In the genomic region with DNA sequence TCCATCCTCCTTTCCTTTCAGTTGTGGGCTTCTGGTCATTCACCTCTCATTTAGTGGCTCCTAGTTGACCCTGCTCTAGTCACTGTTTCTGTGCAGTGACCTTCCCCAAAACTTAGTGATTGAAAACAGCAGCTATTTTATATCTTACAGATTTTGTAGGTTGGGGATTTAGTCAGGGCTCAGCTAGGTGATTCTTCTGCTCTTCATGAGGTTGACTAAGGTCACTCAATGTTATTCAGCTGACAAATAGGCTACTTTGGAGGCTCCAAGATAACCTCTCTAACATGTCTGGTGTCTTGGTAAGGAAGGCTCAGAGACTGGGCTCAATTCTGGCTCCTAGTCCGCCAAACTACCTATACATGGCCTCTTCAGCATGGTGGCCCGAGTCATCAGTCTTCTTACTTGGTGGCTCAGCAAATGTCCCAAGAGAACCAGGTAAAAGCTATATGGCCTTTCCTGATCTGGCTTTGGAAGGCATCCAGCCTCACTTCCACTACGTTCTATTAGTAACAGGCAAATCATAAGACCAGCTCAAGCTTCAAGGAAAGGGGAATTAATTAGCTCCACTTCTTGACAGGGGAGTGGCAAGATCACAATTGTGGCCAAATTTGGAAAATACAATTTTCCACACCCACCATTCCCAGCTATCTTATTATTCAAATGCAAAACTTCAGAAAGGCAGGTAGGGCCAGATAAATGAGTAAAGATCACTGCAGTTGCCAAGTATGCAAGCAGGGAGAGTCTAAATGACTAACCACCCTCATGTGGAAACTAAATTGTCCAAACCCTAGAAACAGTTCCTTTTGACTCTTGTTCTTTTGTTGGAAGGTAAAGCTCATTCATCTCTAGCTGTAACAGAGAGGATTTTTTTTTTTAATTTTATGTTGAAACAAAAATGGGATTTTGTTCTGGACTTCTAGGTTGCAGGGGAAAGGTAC, we compare ENCODE assay signal across 25 cellular contexts. TPM values are rescaled to one million over a fixed set of nuclear protein-coding genes. Genes with fewer than 3 reads are reported as not detected.
DNase-seq lines count a peak whose midpoint lies in the region; ATAC-seq and TF ChIP-seq lines count a peak whose summit lies in the region.
"Had no signal": no experiment of that assay in that cellular context is flagged by ENCODE, and none has a peak within 500 bp of the region (broad histone marks: within the 10 kb centered on the region; RNA-seq: fewer than 3 reads in every experiment).

No MANE protein-coding gene starts in this region.

- H3K79me2 ChIP-seq in mammary epithelial cell (ENCODE audit: insufficient read depth, low read length) (no peaks in the 10 kb centered on the region), smooth muscle cell (ENCODE audit: low read depth) (peaks cover 21% of the 10 kb centered on the region)

- no peaks in the 10 kb centered on the region for H3F3A ChIP-seq in smooth muscle cell (ENCODE audit: low read depth)

- H3K9ac ChIP-seq in mammary epithelial cell (ENCODE audit: insufficient read depth, low read length), result no peak overlapping the region
- no peak overlapping the region for H3K9ac ChIP-seq in smooth muscle cell (ENCODE audit: low read depth)

- no peak overlapping the region for H3K4me2 ChIP-seq in mammary epithelial cell (ENCODE audit: insufficient read depth, low read depth, low read length)
- no peak overlapping the region for H3K4me2 ChIP-seq in smooth muscle cell
- H3K4me2 ChIP-seq: PC-9 had no signal

- ATAC-seq in left lung (no peak), HG03045 (IDR thresholded peaks at IDR 0.05; ENCODE audit: unreplicated experiment) (no peak)
- ATAC-seq: CD8-positive, alpha-beta T cell; HCT116; Right ventricle myocardium inferior had no signal

- dilution Hi-C loops in mammary epithelial cell (cut with HindIII; ENCODE audit: low sequenced_read_pairs), result no loop called here

- no peak overlapping the region for H3K27ac ChIP-seq in breast epithelium
- no peak overlapping the region for H3K27ac ChIP-seq in mammary epithelial cell (ENCODE audit: insufficient read depth, low read depth, low read length)
- peak overlapping the region in 3 of 4 donors; percentile 53 to 71 (median 61) for H3K27ac ChIP-seq in esophagus squamous epithelium
- no peak overlapping the region for H3K27ac ChIP-seq in smooth muscle cell (ENCODE audit: low read depth)
- H3K27ac ChIP-seq in left lung, result no peak overlapping the region
- H3K27ac ChIP-seq: 22Rv1, C4-2B, PC-9, SJSA1 had no signal

- BruUV-seq in MCF 10A (replicated peaks; lab: Mats Ljungman, UMichigan) (no TSS peak), mammary epithelial cell (replicated peaks; lab: Mats Ljungman, UMichigan) (no TSS peak)

- H3K36me3 ChIP-seq in breast epithelium (peaks cover 4% of the 10 kb centered on the region), mammary epithelial cell (ENCODE audit: insufficient read depth, low read length) (no peaks in the 10 kb centered on the region), esophagus squamous epithelium (peaks cover 0 to 76% (median 0%) of the 10 kb centered on the region in 3 donors), smooth muscle cell (ENCODE audit: low read depth) (peaks cover 26% of the 10 kb centered on the region), left lung (peaks cover 0 to 64% of the 10 kb centered on the region in 2 donors)

- intact Hi-C loops in MCF 10A (cut with micrococcal nuclease) (no loop called here), breast epithelium (cut with DNase I; ENCODE audit: low total_unique reads) (no loop called here), mammary epithelial cell (cut with micrococcal nuclease) (no loop called here), esophagus squamous epithelium (cut with DNase I) (no loop called here), left lung (cut with DNase I) (no loop called here)

- H3K36me3 Mint-ChIP-seq in MCF 10A (ENCODE audit: insufficient read depth, unreplicated experiment), result peaks cover 19% of the 10 kb centered on the region

- H3K4me3 ChIP-seq in breast epithelium (no peak overlapping the region), mammary epithelial cell (replicated peaks in 1 of 3; ENCODE audit: insufficient read depth in 1 of 3, low read depth in 2 of 3, low read length in 3 of 3) (no peak overlapping the region), esophagus squamous epithelium (no peak overlapping the region), smooth muscle cell (no peak overlapping the region), left lung (no peak overlapping the region)
- H3K4me3 ChIP-seq: MG63, PC-9, SJSA1 had no signal

- no peaks in the 10 kb centered on the region for H3K4me1 Mint-ChIP-seq in MCF 10A (ENCODE audit: insufficient read depth, unreplicated experiment)
- H3K4me1 Mint-ChIP-seq: B cell had no signal

- H2AFZ ChIP-seq in mammary epithelial cell (ENCODE audit: low read depth, low read length), result no peak overlapping the region
- no peak overlapping the region for H2AFZ ChIP-seq in smooth muscle cell (ENCODE audit: low read depth)
- H2AFZ ChIP-seq: PC-9 had no signal

- H4K20me1 ChIP-seq in mammary epithelial cell (ENCODE audit: insufficient read depth, low read length), result no peaks in the 10 kb centered on the region
- no peaks in the 10 kb centered on the region for H4K20me1 ChIP-seq in smooth muscle cell (ENCODE audit: low read depth)

- TF ChIP-seq POLR2A in breast epithelium (IDR thresholded peaks at IDR 0.05) (no peak), esophagus squamous epithelium (IDR thresholded peaks at IDR 0.05) (no peak)

- DNase-seq in MCF 10A (ENCODE audit: unreplicated experiment) (peak; percentile 5), breast epithelium (ENCODE audit: low spot score in 2 of 2) (no peak), mammary epithelial cell (peak; percentile 9), esophagus squamous epithelium (lab: John Stamatoyannopoulos, UW) (no peak), smooth muscle cell (lab: John Stamatoyannopoulos, UW; ENCODE audit: unreplicated experiment) (no peak), left lung (no peak), NCI-H1105 treated with DMSO at 0.1 percent for 48 hours (lab: John Stamatoyannopoulos, UW) (no peak)
- DNase-seq: CD8-positive, alpha-beta T cell; DMS 273 treated with DMSO at 0.1 percent for 48 hours; DMS79; GF-D8; KBM-7; MG63; NCI-H2029; NCI-H446; NCI-H524 treated with DMSO at 0.1 percent for 48 hours; NCI-H774; PC-9 had no signal

- H3K4me1 ChIP-seq in breast epithelium (no peaks in the 10 kb centered on the region), mammary epithelial cell (ENCODE audit: insufficient read depth, low read length) (no peaks in the 10 kb centered on the region), esophagus squamous epithelium (peaks cover 0 to 7% (median 0%) of the 10 kb centered on the region in 3 donors), smooth muscle cell (ENCODE audit: low read depth) (no peaks in the 10 kb centered on the region), left lung (no peaks in the 10 kb centered on the region)
- H3K4me1 ChIP-seq: SJSA1 had no signal

- no peaks in the 10 kb centered on the region for H3K27me3 Mint-ChIP-seq in MCF 10A (ENCODE audit: insufficient read depth, unreplicated experiment)
- H3K27me3 Mint-ChIP-seq: B cell had no signal

- H3K27me3 ChIP-seq in breast epithelium (no peaks in the 10 kb centered on the region), mammary epithelial cell (ENCODE audit: insufficient read depth, low read length) (no peaks in the 10 kb centered on the region), esophagus squamous epithelium (no peaks in the 10 kb centered on the region), smooth muscle cell (ENCODE audit: low read depth) (no peaks in the 10 kb centered on the region), left lung (no peaks in the 10 kb centered on the region)
- H3K27me3 ChIP-seq: MG63, SJSA1 had no signal

- in situ Hi-C loops in mammary epithelial cell (cut with MboI; ENCODE audit: low sequenced_read_pairs in 2 of 2), result no loop called here

- H3K27ac Mint-ChIP-seq in MCF 10A (ENCODE audit: low read depth, unreplicated experiment), result no peak overlapping the region
- H3K27ac Mint-ChIP-seq: B cell; CD8-positive, alpha-beta T cell had no signal

- POLR2A ChIA-PET in MCF 10A (lab: Yijun Ruan, JAX), result interaction anchor here (0.5 kb wide), 1 partner anchor 106 kb away, joined by 3 read pairs; no protein-coding TSS in a partner anchor

- H3K4me3 Mint-ChIP-seq in MCF 10A (ENCODE audit: unreplicated experiment), result no peak overlapping the region
- H3K4me3 Mint-ChIP-seq: B cell; CD8-positive, alpha-beta T cell had no signal

- H3K9me3 ChIP-seq in breast epithelium (peaks cover 0 to 10% of the 10 kb centered on the region in 2 donors), mammary epithelial cell (replicated peaks; ENCODE audit: insufficient read depth, low read length) (no peaks in the 10 kb centered on the region), esophagus squamous epithelium (peaks cover 0 to 4% (median 0%) of the 10 kb centered on the region in 3 donors), smooth muscle cell (replicated peaks; ENCODE audit: low read depth) (peaks cover 3% of the 10 kb centered on the region), left lung (peaks cover 0 to 10% of the 10 kb centered on the region in 2 donors)
- H3K9me3 ChIP-seq: SJSA1 had no signal

- 81% methylated on average over 3 of the region's 3 CpGs for WGBS in mammary epithelial cell (ENCODE audit: low coverage, missing lambda C conversion rate)
- 18 to 91% methylated on average over 2 to 3 of the region's 3 CpGs for WGBS in esophagus squamous epithelium, 2 donors
- 81% methylated on average over 3 of the region's 3 CpGs for WGBS in smooth muscle cell (ENCODE audit: low lambda C conversion rate)

- no peak for TF ChIP-seq CTCF in MCF 10A (IDR thresholded peaks at IDR 0.05; ENCODE audit: unreplicated experiment)
- TF ChIP-seq CTCF in breast epithelium (IDR thresholded peaks at IDR 0.05), result no peak
- no peak for TF ChIP-seq CTCF in mammary epithelial cell (conservative IDR thresholded peaks at IDR 0.05 in 1 of 2, IDR thresholded peaks at IDR 0.05 in 1 of 2; ENCODE audit: extremely low read depth in 1 of 2, insufficient read depth in 1 of 2, low read depth in 1 of 2, low read length in 2 of 2)
- no peak for TF ChIP-seq CTCF in esophagus squamous epithelium (IDR thresholded peaks at IDR 0.05)
- TF ChIP-seq CTCF in smooth muscle cell (IDR thresholded peaks at IDR 0.05; ENCODE audit: borderline replicate concordance, insufficient read depth, poor library complexity, severe bottlenecking), result no peak
- TF ChIP-seq CTCF in left lung (IDR thresholded peaks at IDR 0.05), result no peak

- CTCF ChIA-PET in MCF 10A (lab: Yijun Ruan, JAX) (interaction anchor here (0.6 to 0.7 kb wide), 3 partner anchors 149 to 642 kb away, joined by 3 read pairs; no protein-coding TSS in a partner anchor), mammary epithelial cell (lab: Charles Lee; ENCODE audit: low non-redundant PET) (no interaction called here)

- peaks cover 6% of the 10 kb centered on the region for H3K9me3 Mint-ChIP-seq in MCF 10A (ENCODE audit: unreplicated experiment)

RNA-seq across cellular contexts. Expression of a gene that starts 50.5 kb away (rescaled TPM):
- total RNA-seq in MCF 10A (2022), result 40.4 and 47.4 TPM in 2 replicates
- total RNA-seq in breast epithelium, result 10 to 100 TPM; 16.2 to 22.0 (median 16.7) TPM
- 10 to 100 TPM; 11.8 to 34.2 TPM for total RNA-seq in mammary epithelial cell
- polyA plus RNA-seq in mammary epithelial cell, result 15.7 TPM
- polyA minus RNA-seq in mammary epithelial cell, result 4.5 TPM
- total RNA-seq in esophagus squamous epithelium, result 10 to 100 TPM; 15.5 to 23.1 (median 20.4) TPM
- total RNA-seq in smooth muscle cell, result 17.1 and 17.4 TPM in 2 replicates
- polyA plus RNA-seq in smooth muscle cell, result 15.4 and 22.5 TPM in 2 replicates
- total RNA-seq in left lung, result 10 to 100 TPM; 16.1 to 24.2 TPM

Comparison
In these comparisons a context has a peak if more than half of its experiments do, and no peak if none do; other contexts are left out.
1. DNase-seq: peak in MCF 10A (single experiment) and mammary epithelial cell (single experiment); none in breast epithelium (0 of 2), esophagus squamous epithelium (single experiment), smooth muscle cell (single experiment), left lung (0 of 2) and NCI-H1105 treated with DMSO at 0.1 percent for 48 hours (single experiment).
2. H3K27ac ChIP-seq: peak in esophagus squamous epithelium (3 of 4); none in breast epithelium (0 of 2), mammary epithelial cell (single experiment), smooth muscle cell (single experiment) and left lung (0 of 2).